In genomic region chr5:176610430-176610763, GRCh38 we compare ENCODE assay signal across 1 cellular context.
TF ChIP-seq lines count a peak whose summit lies in the region.

No MANE protein-coding gene starts in this region.

TF ChIP-seq in GM12878, 131 proteins besides CTCF, POLR2A, EP300 and RAD21:
- no peak for TF ChIP-seq ZBTB11 (CRISPR knock-in tag; IDR thresholded peaks at IDR 0.05)
- TF ChIP-seq YBX1 (IDR thresholded peaks at IDR 0.05) = no peak
- peak in 1 of 2 experiments; percentile 74; a peak in 2 of 3 replicates for TF ChIP-seq EGR1 (IDR thresholded peaks at IDR 0.05; ENCODE audit: borderline replicate concordance in 1 of 2, low read depth in 2 of 2, low read length in 2 of 2)
- TF ChIP-seq ZZZ3 (IDR thresholded peaks at IDR 0.05; ENCODE audit: control insufficient read depth, insufficient read length, low read depth) = no peak
- no peak for TF ChIP-seq YY1 (IDR thresholded peaks at IDR 0.05; ENCODE audit: low read depth, low read length)
- no peak for TF ChIP-seq PBX3 (IDR thresholded peaks at IDR 0.05; ENCODE audit: insufficient replicate concordance, low read depth, low read length)
- TF ChIP-seq ZNF384 (IDR thresholded peaks at IDR 0.05; ENCODE audit: borderline replicate concordance, low read depth, low read length) = no peak
TF ChIP-seq in GM12878: peak in this region for 1.
